17 cellular contexts compared by ENCODE assay signal in the genomic region with DNA sequence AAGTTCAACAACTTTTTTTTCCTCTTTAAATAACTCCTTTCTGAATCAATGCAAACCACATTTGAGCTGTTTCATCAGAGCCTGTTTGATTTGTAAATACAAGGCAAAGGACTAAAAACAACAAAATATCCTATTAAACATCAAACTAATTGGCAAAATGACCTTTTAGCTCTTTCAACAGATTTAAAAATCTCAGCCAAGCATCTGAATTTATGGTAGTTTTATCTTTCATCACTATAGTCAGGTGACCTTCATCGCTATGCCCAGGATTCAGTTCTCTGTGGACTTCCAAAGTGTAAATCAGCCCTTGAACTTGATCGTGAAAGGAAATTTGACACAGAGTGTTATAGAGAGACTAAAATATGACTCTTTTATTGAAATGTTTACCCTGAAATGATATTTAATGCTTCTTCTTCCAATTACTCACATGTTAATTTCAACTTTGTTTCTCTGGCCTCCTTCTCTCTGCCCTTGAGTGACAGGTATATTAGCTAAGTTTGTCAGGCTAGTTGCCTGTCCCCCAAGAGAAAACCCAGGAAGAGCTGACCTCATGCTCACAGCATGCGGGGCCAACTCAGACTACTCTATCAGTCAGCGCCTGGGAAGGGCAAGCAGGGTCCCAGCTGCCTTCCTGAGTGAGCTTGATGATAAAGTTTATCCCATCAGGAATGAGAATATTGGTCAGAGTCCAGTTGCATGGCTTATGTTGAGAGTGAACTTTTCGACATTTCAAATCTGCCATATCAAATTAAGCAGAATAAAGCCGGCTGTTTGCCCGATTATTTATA.
DNase-seq lines count a peak whose midpoint lies in the region; ATAC-seq and TF ChIP-seq lines count a peak whose summit lies in the region.
"Had no signal": no experiment of that assay in that cellular context is flagged by ENCODE, and none has a peak within 500 bp of the region (broad histone marks: within the 10 kb centered on the region; RNA-seq: fewer than 3 reads in every experiment).

No MANE protein-coding gene starts in this region.

- no peak for TF ChIP-seq RAD21 in SK-N-SH (IDR thresholded peaks at IDR 0.05; ENCODE audit: low read length)

- H3K27ac ChIP-seq in SK-N-SH (ENCODE audit: low read depth in 2 of 2, low read length in 1 of 2), result no peak overlapping the region
- H3K27ac ChIP-seq in upper lobe of right lung, result peak overlapping the region; percentile 27
- H3K27ac ChIP-seq in testis, result no peak overlapping the region
- H3K27ac ChIP-seq: A549, HL-60, upper lobe of left lung had no signal

- H2AFZ ChIP-seq in SK-N-SH (ENCODE audit: low read depth), result no peak overlapping the region

- TF ChIP-seq POLR2A in testis (IDR thresholded peaks at IDR 0.05), result no peak

- H3K27me3 ChIP-seq in SK-N-SH (ENCODE audit: insufficient read depth), result no peaks in the 10 kb centered on the region
- no peaks in the 10 kb centered on the region for H3K27me3 ChIP-seq in upper lobe of right lung
- no peaks in the 10 kb centered on the region for H3K27me3 ChIP-seq in testis
- H3K27me3 ChIP-seq: upper lobe of left lung had no signal

- 26% methylated on average over 7 of the region's 7 CpGs for WGBS in SK-N-SH (ENCODE audit: low lambda C conversion rate)
- 50 to 52% methylated on average over 7 of the region's 7 CpGs for WGBS in testis, 2 donors

- H3K36me3 Mint-ChIP-seq in stimulated activated effector memory CD8-positive, alpha-beta T cell treated with anti-CD3 and anti-CD28 coated beads, Interleukin-12 subunit alpha, Interleukin-12 subunit beta, amount 100 ng/mL, for 72 hours, result no peaks in the 10 kb centered on the region
- H3K36me3 Mint-ChIP-seq: naive B cell had no signal

- H3F3A ChIP-seq in SK-N-SH (replicated peaks; ENCODE audit: insufficient read depth), result no peaks in the 10 kb centered on the region

- H4K20me1 ChIP-seq in SK-N-SH (ENCODE audit: insufficient read depth), result no peaks in the 10 kb centered on the region

- no peak overlapping the region for H3K9ac ChIP-seq in SK-N-SH

- no peaks in the 10 kb centered on the region for H3K4me1 Mint-ChIP-seq in stimulated activated effector memory CD8-positive, alpha-beta T cell treated with anti-CD3 and anti-CD28 coated beads, Interleukin-12 subunit alpha, Interleukin-12 subunit beta, amount 100 ng/mL, for 72 hours
- H3K4me1 Mint-ChIP-seq: naive B cell had no signal

- H3K79me2 ChIP-seq in SK-N-SH (ENCODE audit: insufficient read depth), result no peaks in the 10 kb centered on the region

- TF ChIP-seq EP300 in SK-N-SH (IDR thresholded peaks at IDR 0.05; ENCODE audit: borderline replicate concordance in 1 of 2, low read depth in 1 of 2, low read length in 1 of 2), result no peak

- H3K4me3 Mint-ChIP-seq in stimulated activated effector memory CD8-positive, alpha-beta T cell treated with anti-CD3 and anti-CD28 coated beads, Interleukin-12 subunit alpha, Interleukin-12 subunit beta, amount 100 ng/mL, for 72 hours, result no peak overlapping the region
- H3K4me3 Mint-ChIP-seq: activated T-cell treated with anti-CD3 and anti-CD28 coated beads, Interleukin-2, amount 50 U/mL, for 24 hours; naive B cell; T-helper 1 cell treated with Interleukin-12 subunit alpha and Interleukin-12 subunit beta and Interleukin-4 antibody, amounts not matched to agents 30 μg/mL and 1 μg/mL, for 36 hours had no signal

- ATAC-seq in SK-N-SH treated with all-trans-retinoic acid at 6 μM for 48 hours (no peak), mucosa of descending colon (peak; percentile 33), upper lobe of right lung (no peak)
- no peak for ATAC-seq in stimulated activated effector memory CD8-positive, alpha-beta T cell treated with anti-CD3 and anti-CD28 coated beads, Interleukin-12 subunit alpha, Interleukin-12 subunit beta, amount 100 ng/mL, for 72 hours
- ATAC-seq: A549 had no signal

- intact Hi-C loops in mucosa of descending colon (cut with DNase I, micrococcal nuclease) (no loop called here), upper lobe of right lung (cut with DNase I) (no loop called here), testis (cut with DNase I; ENCODE audit: low total_unique reads) (no loop called here)

- TF ChIP-seq CTCF in SK-N-SH (IDR thresholded peaks at IDR 0.05), result no peak
- no peak for TF ChIP-seq CTCF in mucosa of descending colon (IDR thresholded peaks at IDR 0.05)
- no peak for TF ChIP-seq CTCF in upper lobe of right lung (IDR thresholded peaks at IDR 0.05)
- TF ChIP-seq CTCF in testis (IDR thresholded peaks at IDR 0.05), result no peak

- no peak for DNase-seq in SK-N-SH
- DNase-seq in glomerular endothelial cell (ENCODE audit: extremely low read depth, low read depth, low spot score), result peak; percentile 25
- peak in 2 of 3 donors; percentile 15 to 47 for DNase-seq in mucosa of descending colon
- DNase-seq in upper lobe of right lung, result no peak
- DNase-seq in testis, result no peak
- DNase-seq in stimulated activated effector memory CD8-positive, alpha-beta T cell treated with anti-CD3 and anti-CD28 coated beads, Interleukin-12 subunit alpha, Interleukin-12 subunit beta, amount 100 ng/mL, for 72 hours (ENCODE audit: low spot score in 2 of 2), result no peak
- DNase-seq in cerebellar nuclear complex (lab: John Stamatoyannopoulos, UW), result no peak
- DNase-seq: activated T-cell treated with anti-CD3 and anti-CD28 coated beads, Interleukin-2, amount 50 U/mL, for 24 hours; COR-L47; MM.1S; naive B cell; NCI-H2227 treated with DMSO at 0.1 percent for 48 hours; upper lobe of left lung had no signal

- no peaks in the 10 kb centered on the region for H3K36me3 ChIP-seq in SK-N-SH (replicated peaks in 1 of 2; ENCODE audit: control insufficient read depth in 1 of 2, insufficient read depth in 2 of 2, low read length in 1 of 2)
- no peaks in the 10 kb centered on the region for H3K36me3 ChIP-seq in mucosa of descending colon (ENCODE audit: low read depth)
- H3K36me3 ChIP-seq in upper lobe of right lung, result no peaks in the 10 kb centered on the region
- no peaks in the 10 kb centered on the region for H3K36me3 ChIP-seq in testis (ENCODE audit: low read depth, missing control alignments)
- H3K36me3 ChIP-seq: upper lobe of left lung had no signal

- H3K9me2 ChIP-seq in SK-N-SH, result no peaks in the 10 kb centered on the region

- H3K4me1 ChIP-seq in SK-N-SH (ENCODE audit: control insufficient read depth in 1 of 2, insufficient read depth in 2 of 2, low read depth in 1 of 2, low read length in 1 of 2) (no peaks in the 10 kb centered on the region; a peak in 1 of 4 replicates), mucosa of descending colon (ENCODE audit: low read depth) (no peaks in the 10 kb centered on the region), upper lobe of right lung (peaks cover 8% of the 10 kb centered on the region), testis (peaks cover 9% of the 10 kb centered on the region)
- H3K4me1 ChIP-seq: A549, upper lobe of left lung had no signal

- CTCF ChIA-PET in SK-N-SH (lab: Yijun Ruan, JAX), result no interaction called here

- no peak overlapping the region for H3K4me2 ChIP-seq in SK-N-SH
- H3K4me2 ChIP-seq: A549 had no signal

- H3K4me3 ChIP-seq in SK-N-SH (ENCODE audit: low read depth in 2 of 2, low read length in 1 of 2) (no peak overlapping the region), mucosa of descending colon (no peak overlapping the region), upper lobe of right lung (no peak overlapping the region), testis (no peak overlapping the region)
- H3K4me3 ChIP-seq: A549, upper lobe of left lung had no signal

- H3K9me3 ChIP-seq in SK-N-SH (no peaks in the 10 kb centered on the region), mucosa of descending colon (peaks cover 4% of the 10 kb centered on the region), upper lobe of right lung (no peaks in the 10 kb centered on the region), testis (no peaks in the 10 kb centered on the region)
- H3K9me3 ChIP-seq: A549, upper lobe of left lung had no signal

- POLR2A ChIA-PET in SK-N-SH (lab: Yijun Ruan, JAX), result no interaction called here

- H3K27ac Mint-ChIP-seq in stimulated activated effector memory CD8-positive, alpha-beta T cell treated with anti-CD3 and anti-CD28 coated beads, Interleukin-12 subunit alpha, Interleukin-12 subunit beta, amount 100 ng/mL, for 72 hours, result no peak overlapping the region
- H3K27ac Mint-ChIP-seq: activated T-cell treated with anti-CD3 and anti-CD28 coated beads, Interleukin-2, amount 50 U/mL, for 24 hours; naive B cell; T-helper 1 cell treated with Interleukin-12 subunit alpha and Interleukin-12 subunit beta and Interleukin-4 antibody, amounts not matched to agents 30 μg/mL and 1 μg/mL, for 36 hours had no signal

- peaks cover 13% of the 10 kb centered on the region for H3K9me3 Mint-ChIP-seq in stimulated activated effector memory CD8-positive, alpha-beta T cell treated with anti-CD3 and anti-CD28 coated beads, Interleukin-12 subunit alpha, Interleukin-12 subunit beta, amount 100 ng/mL, for 72 hours

TF ChIP-seq in SK-N-SH treated with all-trans-retinoic acid at 6 μM for 48 hours, 23 proteins besides CTCF, POLR2A, EP300 and RAD21 (continues in another document):
- TF ChIP-seq OSR1 (CRISPR knock-in tag; IDR thresholded peaks at IDR 0.05), result no peak
- no peak for TF ChIP-seq ZNF8 (CRISPR knock-in tag; IDR thresholded peaks at IDR 0.05)
- no peak for TF ChIP-seq ZFP3 (CRISPR knock-in tag; IDR thresholded peaks at IDR 0.05)

TF ChIP-seq in SK-N-SH, 30 proteins besides CTCF, POLR2A, EP300 and RAD21:
- TF ChIP-seq RXRA (IDR thresholded peaks at IDR 0.05; ENCODE audit: borderline replicate concordance, low read depth) (no peak), TCF12 (IDR thresholded peaks at IDR 0.05) (no peak)
- TF ChIP-seq, protein P1, sequence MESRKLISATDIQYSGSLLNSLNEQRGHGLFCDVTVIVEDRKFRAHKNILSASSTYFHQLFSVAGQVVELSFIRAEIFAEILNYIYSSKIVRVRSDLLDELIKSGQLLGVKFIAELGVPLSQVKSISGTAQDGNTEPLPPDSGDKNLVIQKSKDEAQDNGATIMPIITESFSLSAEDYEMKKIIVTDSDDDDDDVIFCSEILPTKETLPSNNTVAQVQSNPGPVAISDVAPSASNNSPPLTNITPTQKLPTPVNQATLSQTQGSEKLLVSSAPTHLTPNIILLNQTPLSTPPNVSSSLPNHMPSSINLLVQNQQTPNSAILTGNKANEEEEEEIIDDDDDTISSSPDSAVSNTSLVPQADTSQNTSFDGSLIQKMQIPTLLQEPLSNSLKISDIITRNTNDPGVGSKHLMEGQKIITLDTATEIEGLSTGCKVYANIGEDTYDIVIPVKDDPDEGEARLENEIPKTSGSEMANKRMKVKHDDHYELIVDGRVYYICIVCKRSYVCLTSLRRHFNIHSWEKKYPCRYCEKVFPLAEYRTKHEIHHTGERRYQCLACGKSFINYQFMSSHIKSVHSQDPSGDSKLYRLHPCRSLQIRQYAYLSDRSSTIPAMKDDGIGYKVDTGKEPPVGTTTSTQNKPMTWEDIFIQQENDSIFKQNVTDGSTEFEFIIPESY (IDR thresholded peaks at IDR 0.05; ENCODE audit: borderline replicate concordance, low read depth), result no peak

Comparison
In these comparisons a context has a peak if more than half of its experiments do, and no peak if none do; other contexts are left out.
1. DNase-seq: peak in glomerular endothelial cell (single experiment) and mucosa of descending colon (2 of 3); none in SK-N-SH (single experiment), upper lobe of right lung (single experiment), testis (single experiment), stimulated activated effector memory CD8-positive, alpha-beta T cell treated with anti-CD3 and anti-CD28 coated beads, Interleukin-12 subunit alpha, Interleukin-12 subunit beta, amount 100 ng/mL, for 72 hours (0 of 2) and cerebellar nuclear complex (0 of 2).